Comparison of ENCODE assay signal across 10 cellular contexts in the genomic region with DNA sequence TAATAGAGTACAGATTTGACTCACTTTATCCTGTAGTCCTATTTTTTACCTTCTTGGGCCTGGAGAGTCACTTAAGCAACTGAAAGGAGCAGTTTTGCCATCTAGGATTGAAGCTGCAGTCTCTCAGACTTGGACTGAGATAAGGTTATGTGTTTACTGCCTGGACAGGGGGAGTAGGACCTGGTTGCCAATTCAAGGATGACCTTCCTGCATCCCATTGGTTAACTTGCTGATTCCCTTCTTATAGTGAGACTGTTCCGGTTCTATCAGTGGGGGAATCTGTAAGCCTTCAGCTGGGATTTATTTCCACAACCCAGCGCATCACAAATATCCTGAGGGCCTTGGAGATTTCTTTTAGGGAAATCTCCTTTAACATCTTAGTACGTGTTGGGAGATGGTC. TPM values are rescaled to one million over a fixed set of nuclear protein-coding genes. Genes with fewer than 3 reads are reported as not detected.
DNase-seq lines count a peak whose midpoint lies in the region; ATAC-seq and TF ChIP-seq lines count a peak whose summit lies in the region.
"Had no signal": no experiment of that assay in that cellular context is flagged by ENCODE, and none has a peak within 500 bp of the region (broad histone marks: within the 10 kb centered on the region; RNA-seq: fewer than 3 reads in every experiment).

No MANE protein-coding gene starts in this region.

- peaks cover 73% of the 10 kb centered on the region for H3K79me2 ChIP-seq in fibroblast of lung (ENCODE audit: control insufficient read depth, insufficient read depth, low read length)

- peaks cover 6% of the 10 kb centered on the region for H3K4me1 ChIP-seq in fibroblast of lung (ENCODE audit: control insufficient read depth, extremely low read depth, insufficient read depth, low read length)
- peaks cover 51 to 57% of the 10 kb centered on the region in 2 donors for H3K4me1 ChIP-seq in gastrocnemius medialis
- peaks cover 46% of the 10 kb centered on the region for H3K4me1 ChIP-seq in body of pancreas

- H3K9ac ChIP-seq in fibroblast of lung (ENCODE audit: insufficient read depth, low read length) = no peak overlapping the region

- H2AFZ ChIP-seq in fibroblast of lung (ENCODE audit: low read length) = no peak overlapping the region

- ATAC-seq in activated CD8-positive, alpha-beta memory T cell treated with anti-CD3 and anti-CD28 coated beads, Interleukin-2, amount 10 ng/mL, durations not matched to agents 7 days and 5 days = no peak
- ATAC-seq in gastrocnemius medialis (no peak), body of pancreas (no peak), GM18511 (IDR thresholded peaks at IDR 0.05; ENCODE audit: unreplicated experiment) (no peak)

- H3K9me3 ChIP-seq in fibroblast of lung (ENCODE audit: control insufficient read depth, insufficient read depth, low read depth, low read length) = no peaks in the 10 kb centered on the region
- H3K9me3 ChIP-seq in gastrocnemius medialis = no peaks in the 10 kb centered on the region
- no peaks in the 10 kb centered on the region for H3K9me3 ChIP-seq in body of pancreas

- peaks cover 49% of the 10 kb centered on the region for H3K4me1 Mint-ChIP-seq in activated CD8-positive, alpha-beta memory T cell treated with anti-CD3 and anti-CD28 coated beads, Interleukin-2, amount 10 ng/mL, durations not matched to agents 7 days and 5 days

- no peaks in the 10 kb centered on the region for H3K9me3 Mint-ChIP-seq in activated CD8-positive, alpha-beta memory T cell treated with anti-CD3 and anti-CD28 coated beads, Interleukin-2, amount 10 ng/mL, durations not matched to agents 7 days and 5 days (ENCODE audit: low read depth)

- H3K36me3 ChIP-seq in fibroblast of lung (ENCODE audit: control insufficient read depth, insufficient read depth, low read length) (peaks cover 3% of the 10 kb centered on the region), gastrocnemius medialis (peaks cover 0 to 25% of the 10 kb centered on the region in 2 donors), body of pancreas (replicated peaks in 1 of 2; ENCODE audit: insufficient read depth in 1 of 2, low read depth in 2 of 2) (peaks cover 0 to 4% of the 10 kb centered on the region in 2 donors)

- no peaks in the 10 kb centered on the region for H3K27me3 ChIP-seq in fibroblast of lung (ENCODE audit: control insufficient read depth, insufficient read depth, low read length)
- H3K27me3 ChIP-seq in gastrocnemius medialis = no peaks in the 10 kb centered on the region
- no peaks in the 10 kb centered on the region for H3K27me3 ChIP-seq in body of pancreas

- no peak overlapping the region for H3K27ac Mint-ChIP-seq in activated CD8-positive, alpha-beta memory T cell treated with anti-CD3 and anti-CD28 coated beads, Interleukin-2, amount 10 ng/mL, durations not matched to agents 7 days and 5 days

- peaks cover 21% of the 10 kb centered on the region for H3K36me3 Mint-ChIP-seq in activated CD8-positive, alpha-beta memory T cell treated with anti-CD3 and anti-CD28 coated beads, Interleukin-2, amount 10 ng/mL, durations not matched to agents 7 days and 5 days

- no peaks in the 10 kb centered on the region for H3K27me3 Mint-ChIP-seq in activated CD8-positive, alpha-beta memory T cell treated with anti-CD3 and anti-CD28 coated beads, Interleukin-2, amount 10 ng/mL, durations not matched to agents 7 days and 5 days

- H3K4me3 ChIP-seq in NB4 (ENCODE audit: low read depth, low read length) = peak overlapping the region; percentile 77
- H3K4me3 ChIP-seq in fibroblast of lung (replicated peaks in 1 of 4; ENCODE audit: control extremely low read depth in 1 of 4, insufficient read depth in 1 of 4, low read depth in 3 of 4, low read length in 4 of 4) = peak overlapping the region; percentile 11 to 96 (median 50)
- no peak overlapping the region for H3K4me3 ChIP-seq in gastrocnemius medialis
- no peak overlapping the region for H3K4me3 ChIP-seq in body of pancreas

- H4K20me1 ChIP-seq in fibroblast of lung (ENCODE audit: control insufficient read depth, extremely low read depth, insufficient read depth, low read length) = no peaks in the 10 kb centered on the region

- H3K27ac ChIP-seq in fibroblast of lung (ENCODE audit: insufficient read depth, low read length) (no peak overlapping the region), gastrocnemius medialis (peak overlapping the region in 3 of 4 donors; percentile 1 to 6 (median 1)), body of pancreas (no peak overlapping the region)
- H3K27ac ChIP-seq: C4-2B had no signal

- intact Hi-C loops in gastrocnemius medialis (cut with DNase I; ENCODE audit: low total_unique reads) = no loop called here
- intact Hi-C loops in body of pancreas (cut with DNase I) = loop anchor here (10.0 kb wide), 1 partner anchor 85 kb away; the partner anchor contains the start of gene PPL

- DNase-seq in activated CD8-positive, alpha-beta memory T cell treated with anti-CD3 and anti-CD28 coated beads, Interleukin-2, amount 10 ng/mL, durations not matched to agents 7 days and 5 days = no peak
- DNase-seq in activated CD8-positive, alpha-beta memory T cell treated with anti-CD3 and anti-CD28 coated beads, Interleukin-2, amount 50 U/mL, for 48 hours = no peak
- no peak for DNase-seq in NB4 (ENCODE audit: low read depth)
- DNase-seq in fibroblast of lung (ENCODE audit: low read depth in 2 of 2) = peak; percentile 5 to 18
- no peak for DNase-seq in gastrocnemius medialis
- DNase-seq in cerebellar cortex (ENCODE audit: low spot score) = no peak
- no peak for DNase-seq in body of pancreas
- DNase-seq: NCI-H510A treated with DMSO at 0.1 percent for 48 hours had no signal

- TF ChIP-seq POLR2A in NB4 (IDR thresholded peaks at IDR 0.05; ENCODE audit: extremely low read depth, insufficient read length) (no peak), gastrocnemius medialis (IDR thresholded peaks at IDR 0.05) (no peak), body of pancreas (IDR thresholded peaks at IDR 0.05) (no peak)

- WGBS in body of pancreas, 2 donors = 62% methylated on average over 3 of the region's 3 CpGs

- TF ChIP-seq CTCF in NB4 (IDR thresholded peaks at IDR 0.05; ENCODE audit: low read depth, low read length) (no peak), fibroblast of lung (conservative IDR thresholded peaks at IDR 0.05 in 1 of 2, IDR thresholded peaks at IDR 0.05 in 1 of 2; ENCODE audit: low read depth in 1 of 2, low read length in 2 of 2) (no peak), gastrocnemius medialis (IDR thresholded peaks at IDR 0.05 in 4 of 5, conservative IDR thresholded peaks at IDR 0.05 in 1 of 5) (no peak), body of pancreas (IDR thresholded peaks at IDR 0.05) (no peak)

- peak overlapping the region; percentile 26 for H3K4me3 Mint-ChIP-seq in activated CD8-positive, alpha-beta memory T cell treated with anti-CD3 and anti-CD28 coated beads, Interleukin-2, amount 10 ng/mL, durations not matched to agents 7 days and 5 days

- peak overlapping the region; percentile 89 for H3K4me2 ChIP-seq in fibroblast of lung (ENCODE audit: extremely low read depth, insufficient read depth, low read length)

- CTCF ChIA-PET in activated CD8-positive, alpha-beta memory T cell treated with anti-CD3 and anti-CD28 coated beads, Interleukin-2, amount 10 ng/mL, durations not matched to agents 7 days and 5 days (lab: Charles Lee) = no interaction called here

- in situ Hi-C loops in gastrocnemius medialis (cut with MboI; ENCODE audit: low sequenced_read_pairs in 4 of 4) = no loop called here

RNA-seq across cellular contexts. Expression of gene UBN1, which starts 2.9 kb away (rescaled TPM):
- 10 to 100 TPM; 45.1 to 46.3 TPM for total RNA-seq in activated CD8-positive, alpha-beta memory T cell treated with anti-CD3 and anti-CD28 coated beads, Interleukin-2, amount 10 ng/mL, durations not matched to agents 7 days and 5 days
- total RNA-seq in fibroblast of lung (19.5 and 21.1 TPM in 2 replicates), gastrocnemius medialis (10 to 100 TPM; 25.3 to 33.4 (median 28.2) TPM), body of pancreas (10 to 100 TPM; 20.8 to 41.2 TPM)
- 13.6 and 15.3 TPM in 2 replicates for polyA plus RNA-seq in fibroblast of lung
- polyA plus RNA-seq in fibroblast of lung (2012) = 17.8 and 18.9 TPM in 2 replicates
- 45.4 and 62.1 TPM in 2 replicates for polyA minus RNA-seq in fibroblast of lung (ENCODE audit: low replicate concordance)

RNA-seq across cellular contexts. Expression of gene GLYR1, which starts 3.1 kb away (rescaled TPM):
- total RNA-seq in activated CD8-positive, alpha-beta memory T cell treated with anti-CD3 and anti-CD28 coated beads, Interleukin-2, amount 10 ng/mL, durations not matched to agents 7 days and 5 days = 100 to 1,000 TPM in 1 of 2 experiments, 10 to 100 TPM in 1; 85.2 to 109 TPM
- total RNA-seq in fibroblast of lung = 39.6 and 40.8 TPM in 2 replicates
- polyA plus RNA-seq in fibroblast of lung = 28.6 and 42.2 TPM in 2 replicates
- polyA plus RNA-seq in fibroblast of lung (2012) = 43.9 and 52.3 TPM in 2 replicates
- polyA minus RNA-seq in fibroblast of lung (ENCODE audit: low replicate concordance) = 35.0 and 62.8 TPM in 2 replicates
- total RNA-seq in gastrocnemius medialis = 10 to 100 TPM; 39.4 to 56.7 (median 53.0) TPM
- total RNA-seq in body of pancreas = 10 to 100 TPM; 19.7 to 27.7 TPM

RNA-seq across cellular contexts. Expression of gene ROGDI, which starts 47.8 kb away (rescaled TPM):
- total RNA-seq in activated CD8-positive, alpha-beta memory T cell treated with anti-CD3 and anti-CD28 coated beads, Interleukin-2, amount 10 ng/mL, durations not matched to agents 7 days and 5 days = 1 to 10 TPM; 5.3 to 7.9 TPM
- total RNA-seq in fibroblast of lung (11.6 and 13.0 TPM in 2 replicates), gastrocnemius medialis (10 to 100 TPM; 11.6 to 31.1 (median 26.0) TPM), body of pancreas (10 to 100 TPM; 21.8 to 25.9 TPM)
- polyA plus RNA-seq in fibroblast of lung = 8.6 and 9.2 TPM in 2 replicates
- polyA plus RNA-seq in fibroblast of lung (2012) = 14.7 and 16.3 TPM in 2 replicates
- polyA minus RNA-seq in fibroblast of lung (ENCODE audit: low replicate concordance) = 9.1 and 14.6 TPM in 2 replicates

RNA-seq across cellular contexts. Expression of gene SMIM22, which starts 55.0 kb away (rescaled TPM):
- total RNA-seq in activated CD8-positive, alpha-beta memory T cell treated with anti-CD3 and anti-CD28 coated beads, Interleukin-2, amount 10 ng/mL, durations not matched to agents 7 days and 5 days = not detected
- total RNA-seq in fibroblast of lung (not detected in 2 replicates), gastrocnemius medialis (not detected), body of pancreas (10 to 100 TPM in 1 of 2 donors, 1 to 10 TPM in 1; 4.7 to 29.3 TPM)
- not detected in 2 replicates for polyA plus RNA-seq in fibroblast of lung
- polyA plus RNA-seq in fibroblast of lung (2012) = not detected in 2 replicates
- polyA minus RNA-seq in fibroblast of lung (ENCODE audit: low replicate concordance) = not detected in 2 replicates

Comparison
In these comparisons a context has a peak if more than half of its experiments do, and no peak if none do; other contexts are left out.
1. DNase-seq: peak in fibroblast of lung (2 of 2); none in activated CD8-positive, alpha-beta memory T cell treated with anti-CD3 and anti-CD28 coated beads, Interleukin-2, amount 10 ng/mL, durations not matched to agents 7 days and 5 days (single experiment), activated CD8-positive, alpha-beta memory T cell treated with anti-CD3 and anti-CD28 coated beads, Interleukin-2, amount 50 U/mL, for 48 hours (single experiment), NB4 (single experiment), gastrocnemius medialis (0 of 2), cerebellar cortex (single experiment) and body of pancreas (0 of 4).
2. H3K4me3 ChIP-seq: peak in NB4 (single experiment) and fibroblast of lung (4 of 4); none in gastrocnemius medialis (0 of 4) and body of pancreas (0 of 2).
3. H3K27ac ChIP-seq: peak in gastrocnemius medialis (3 of 4); none in fibroblast of lung (single experiment) and body of pancreas (0 of 4).